In genomic region chr2:231191896-231192872, GRCh38 we compare ENCODE assay signal across 8 cellular contexts. TPM values are rescaled to one million over a fixed set of nuclear protein-coding genes. Genes with fewer than 3 reads are reported as not detected.
DNase-seq lines count a peak whose midpoint lies in the region; ATAC-seq and TF ChIP-seq lines count a peak whose summit lies in the region.

No MANE protein-coding gene starts in this region.

- no TSS peak for BruUV-seq in MCF 10A (replicated peaks; lab: Mats Ljungman, UMichigan)
- no TSS peak for BruUV-seq in mammary epithelial cell (replicated peaks; lab: Mats Ljungman, UMichigan)

- POLR2A ChIA-PET in MCF 10A (lab: Yijun Ruan, JAX): interaction anchor here (1.0 kb wide), 1 partner anchor 62 kb away, joined by 3 read pairs; no protein-coding TSS in a partner anchor

- no peaks in the 10 kb centered on the region for H3K36me3 Mint-ChIP-seq in MCF 10A (ENCODE audit: insufficient read depth, unreplicated experiment)

- H3K36me3 ChIP-seq in mammary epithelial cell (ENCODE audit: insufficient read depth, low read length) (no peaks in the 10 kb centered on the region), WERI-Rb-1 (no peaks in the 10 kb centered on the region)

- H3K4me1 Mint-ChIP-seq in MCF 10A (ENCODE audit: insufficient read depth, unreplicated experiment): no peaks in the 10 kb centered on the region

- H3K9me3 Mint-ChIP-seq in MCF 10A (ENCODE audit: unreplicated experiment): no peaks in the 10 kb centered on the region

- DNase-seq in MCF 10A (ENCODE audit: unreplicated experiment) (peak; percentile 27), mammary epithelial cell (no peak), WERI-Rb-1 (peak; percentile 87), right cardiac atrium (peak; percentile 90 to 95 (median 92)), smooth muscle cell of the brain vasculature (ENCODE audit: low read depth, low spot score) (peak; percentile 81), NCI-H1105 (lab: John Stamatoyannopoulos, UW) (no peak), NCI-H2196 treated with DMSO at 0.1 percent for 48 hours (lab: John Stamatoyannopoulos, UW; ENCODE audit: unreplicated experiment) (no peak)
- DNase-seq in activated CD4-positive, alpha-beta T cell treated with anti-CD3 and anti-CD28 coated beads for 4 hours: no peak

- in situ Hi-C loops in mammary epithelial cell (cut with MboI; ENCODE audit: low sequenced_read_pairs in 2 of 2): no loop called here

- no peak overlapping the region for H3K4me3 Mint-ChIP-seq in MCF 10A (ENCODE audit: unreplicated experiment)

- H3K4me2 ChIP-seq in mammary epithelial cell (ENCODE audit: insufficient read depth, low read depth, low read length): no peak overlapping the region

- H3K9ac ChIP-seq in mammary epithelial cell (ENCODE audit: insufficient read depth, low read length): no peak overlapping the region

- no peak overlapping the region for H2AFZ ChIP-seq in mammary epithelial cell (ENCODE audit: low read depth, low read length)

- H3K27ac ChIP-seq in mammary epithelial cell (ENCODE audit: insufficient read depth, low read depth, low read length) (no peak overlapping the region), WERI-Rb-1 (no peak overlapping the region), right cardiac atrium (ENCODE audit: low read length) (peak overlapping the region; percentile 18)

- TF ChIP-seq CTCF in MCF 10A (IDR thresholded peaks at IDR 0.05; ENCODE audit: unreplicated experiment) (no peak), mammary epithelial cell (conservative IDR thresholded peaks at IDR 0.05 in 1 of 2, IDR thresholded peaks at IDR 0.05 in 1 of 2; ENCODE audit: extremely low read depth in 1 of 2, insufficient read depth in 1 of 2, low read depth in 1 of 2, low read length in 2 of 2) (no peak), WERI-Rb-1 (IDR thresholded peaks at IDR 0.05; ENCODE audit: low read depth, low read length) (peak; percentile 83)

- H3K4me1 ChIP-seq in mammary epithelial cell (ENCODE audit: insufficient read depth, low read length) (peaks cover 6% of the 10 kb centered on the region), right cardiac atrium (ENCODE audit: control insufficient read depth, insufficient read depth, low read length) (peaks cover 2% of the 10 kb centered on the region)

- no peaks in the 10 kb centered on the region for H4K20me1 ChIP-seq in mammary epithelial cell (ENCODE audit: insufficient read depth, low read length)

- peaks cover 56% of the 10 kb centered on the region for H3K27me3 Mint-ChIP-seq in MCF 10A (ENCODE audit: insufficient read depth, unreplicated experiment)

- no peaks in the 10 kb centered on the region for H3K9me3 ChIP-seq in mammary epithelial cell (replicated peaks; ENCODE audit: insufficient read depth, low read length)
- peaks cover 5% of the 10 kb centered on the region for H3K9me3 ChIP-seq in WERI-Rb-1 (ENCODE audit: severe bottlenecking)
- H3K9me3 ChIP-seq in right cardiac atrium (ENCODE audit: control insufficient read depth, low read length): no peaks in the 10 kb centered on the region

- no peak overlapping the region for H3K4me3 ChIP-seq in mammary epithelial cell (replicated peaks in 1 of 3; ENCODE audit: insufficient read depth in 1 of 3, low read depth in 2 of 3, low read length in 3 of 3)
- no peak overlapping the region for H3K4me3 ChIP-seq in WERI-Rb-1 (ENCODE audit: low read depth, low read length)
- H3K4me3 ChIP-seq in right cardiac atrium (ENCODE audit: low read length): no peak overlapping the region

- H3K27ac Mint-ChIP-seq in MCF 10A (ENCODE audit: low read depth, unreplicated experiment): no peak overlapping the region

- no peaks in the 10 kb centered on the region for H3K79me2 ChIP-seq in mammary epithelial cell (ENCODE audit: insufficient read depth, low read length)

- ATAC-seq in right cardiac atrium: peak; percentile 63 to 69

- WGBS in mammary epithelial cell (ENCODE audit: low coverage, missing lambda C conversion rate): 90% methylated on average over 18 of the region's 19 CpGs
- WGBS in right cardiac atrium: 43% methylated on average over 19 of the region's 19 CpGs

- CTCF ChIA-PET in MCF 10A (lab: Yijun Ruan, JAX) (interaction anchor here (0.7 to 1.5 kb wide), 2 partner anchors 12 to 288 kb away, joined by 3 to 4 read pairs; no protein-coding TSS in a partner anchor), mammary epithelial cell (lab: Charles Lee; ENCODE audit: low non-redundant PET) (no interaction called here)

- H3K27me3 ChIP-seq in mammary epithelial cell (ENCODE audit: insufficient read depth, low read length): no peaks in the 10 kb centered on the region
- H3K27me3 ChIP-seq in WERI-Rb-1 (ENCODE audit: insufficient read depth, low read depth, severe bottlenecking): no peaks in the 10 kb centered on the region
- no peaks in the 10 kb centered on the region for H3K27me3 ChIP-seq in right cardiac atrium (ENCODE audit: control insufficient read depth, insufficient read depth)

- dilution Hi-C loops in mammary epithelial cell (cut with HindIII; ENCODE audit: low sequenced_read_pairs): loop anchor here (5.0 kb wide), 1 partner anchor 105 kb away; no protein-coding TSS in a partner anchor

- intact Hi-C loops in MCF 10A (cut with micrococcal nuclease): loop anchor here (10.0 kb wide), 1 partner anchor 87 kb away; no protein-coding TSS in a partner anchor
- intact Hi-C loops in mammary epithelial cell (cut with micrococcal nuclease): no loop called here
- intact Hi-C loops in right cardiac atrium (cut with DNase I): loop anchor here in 3 of 4 donors (2.0 to 10.0 kb wide), 3 partner anchors 85 to 90 kb away; no protein-coding TSS in a partner anchor

RNA-seq across cellular contexts. Expression of gene ARMC9, which starts 6.2 kb away (rescaled TPM):
- 16.5 and 19.8 TPM in 2 replicates for total RNA-seq in MCF 10A (2022)
- 10 to 100 TPM; 25.0 to 43.5 TPM for total RNA-seq in mammary epithelial cell
- polyA plus RNA-seq in mammary epithelial cell: 21.0 TPM
- polyA minus RNA-seq in mammary epithelial cell: 19.1 TPM
- 1 to 10 TPM; 3.5 to 6.8 (median 3.8) TPM for total RNA-seq in right cardiac atrium
- polyA plus RNA-seq in right cardiac atrium: 1.3 TPM

Comparison
In these comparisons a context has a peak if more than half of its experiments do, and no peak if none do; other contexts are left out.
1. DNase-seq: peak in MCF 10A (single experiment), WERI-Rb-1 (single experiment), right cardiac atrium (3 of 3) and smooth muscle cell of the brain vasculature (single experiment); none in mammary epithelial cell (single experiment), NCI-H1105 (single experiment), activated CD4-positive, alpha-beta T cell treated with anti-CD3 and anti-CD28 coated beads for 4 hours (0 of 2) and NCI-H2196 treated with DMSO at 0.1 percent for 48 hours (single experiment).